ENCODE assay signal across 23 cellular contexts in the genomic region with DNA sequence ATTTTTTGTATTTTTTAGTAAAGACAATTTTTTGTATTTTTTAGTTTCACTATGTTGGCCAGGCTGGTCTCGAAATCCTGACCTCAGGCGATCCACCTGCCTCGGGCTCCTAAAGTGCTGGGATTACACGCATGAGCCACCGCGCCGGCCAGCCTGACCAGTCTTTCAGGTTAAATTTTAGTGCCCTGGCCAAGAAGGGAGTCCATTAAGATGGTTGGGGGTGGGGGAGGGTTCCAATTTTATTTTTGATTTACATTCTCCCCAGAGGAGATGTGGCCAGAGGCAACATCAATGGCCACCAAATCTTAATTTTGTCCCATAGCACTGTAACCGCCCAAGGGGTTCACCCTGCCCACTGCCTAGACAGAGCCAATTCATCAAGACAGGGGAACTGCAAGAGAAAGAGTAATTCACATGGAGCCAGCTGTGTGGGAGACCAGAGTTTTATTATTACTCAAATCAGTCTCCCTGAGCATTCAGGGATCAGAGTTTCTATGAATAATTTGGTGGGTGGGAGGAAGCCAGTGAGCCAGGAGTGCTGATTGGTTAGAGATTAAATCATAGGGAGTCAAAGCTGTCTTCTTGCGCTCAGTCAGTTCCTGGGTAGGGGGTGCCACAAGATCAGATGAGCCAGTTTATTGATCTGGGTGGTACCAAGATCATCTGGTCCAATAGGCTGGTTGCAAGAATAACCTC. TPM values are rescaled to one million over a fixed set of nuclear protein-coding genes. Genes with fewer than 3 reads are reported as not detected.
DNase-seq lines count a peak whose midpoint lies in the region; ATAC-seq and TF ChIP-seq lines count a peak whose summit lies in the region.
"Had no signal": no experiment of that assay in that cellular context is flagged by ENCODE, and none has a peak within 500 bp of the region (broad histone marks: within the 10 kb centered on the region; RNA-seq: fewer than 3 reads in every experiment).

No MANE protein-coding gene starts in this region.

- CTCF ChIA-PET in activated naive CD4-positive, alpha-beta T cell treated with anti-CD3 and anti-CD28 coated beads for 36 hours (lab: Charles Lee) = interaction anchor here (0.6 to 1.1 kb wide), 2 partner anchors 8 to 122 kb away, joined by 3 to 5 read pairs; no protein-coding TSS in a partner anchor

- H4K8ac ChIP-seq in H9 (replicated peaks; ENCODE audit: insufficient read length, low read depth, low read length) (no peak overlapping the region), mesendoderm (ENCODE audit: low read depth, low read length) (no peak overlapping the region)

- H3K27me3 Mint-ChIP-seq in activated naive CD4-positive, alpha-beta T cell treated with anti-CD3 and anti-CD28 coated beads for 36 hours (ENCODE audit: low read depth) = no peaks in the 10 kb centered on the region
- H3K27me3 Mint-ChIP-seq in H9 (ENCODE audit: low read depth) = no peaks in the 10 kb centered on the region
- no peaks in the 10 kb centered on the region for H3K27me3 Mint-ChIP-seq in activated T-helper 17 cell treated with anti-CD3 and anti-CD28 coated beads, Interleukin-2, amount 50 U/mL, for 72 hours
- H3K27me3 Mint-ChIP-seq in natural killer cell treated with Interleukin-12 subunit alpha and Interleukin-12 subunit beta and Interleukin-15 and Interleukin-18, amount 100 ng/mL, for 72 hours = no peaks in the 10 kb centered on the region
- H3K27me3 Mint-ChIP-seq: activated naive CD8-positive, alpha-beta T cell; central memory CD8-positive, alpha-beta T cell; stimulated activated naive CD8-positive, alpha-beta T cell treated with anti-CD3 and anti-CD28 coated beads, Interleukin-15, Interleukin-2, amounts not matched to agents 100 ng/mL and 50 ng/mL, for 24 hours had no signal

- peaks cover 15% of the 10 kb centered on the region for H3K36me3 Mint-ChIP-seq in activated naive CD4-positive, alpha-beta T cell treated with anti-CD3 and anti-CD28 coated beads for 36 hours (ENCODE audit: low read depth)
- H3K36me3 Mint-ChIP-seq in H9 (ENCODE audit: insufficient read depth in 1 of 3, low read depth in 3 of 3) = peaks cover 0 to 4% (median under 1%) of the 10 kb centered on the region in 3 experiments; a peak in 3 of 7 replicates
- H3K36me3 Mint-ChIP-seq in activated T-helper 17 cell treated with anti-CD3 and anti-CD28 coated beads, Interleukin-2, amount 50 U/mL, for 72 hours (ENCODE audit: low read depth) = no peaks in the 10 kb centered on the region
- no peaks in the 10 kb centered on the region for H3K36me3 Mint-ChIP-seq in natural killer cell treated with Interleukin-12 subunit alpha and Interleukin-12 subunit beta and Interleukin-15 and Interleukin-18, amount 100 ng/mL, for 72 hours

- H3K56ac ChIP-seq in H9 (ENCODE audit: insufficient read length, low read depth, low read length) (no peak overlapping the region), mesendoderm (ENCODE audit: low read length) (no peak overlapping the region)

- H2AK5ac ChIP-seq in H9 (ENCODE audit: insufficient read length, low read length) = no peak overlapping the region
- H2AK5ac ChIP-seq in mesendoderm (ENCODE audit: low read length) = no peak overlapping the region

- H3K36me3 ChIP-seq in mesendoderm (ENCODE audit: control insufficient read depth, insufficient read depth, low read length) (no peaks in the 10 kb centered on the region), breast epithelium (no peaks in the 10 kb centered on the region)
- H3K36me3 ChIP-seq: prostate gland had no signal

- H2BK120ac ChIP-seq in H9 (ENCODE audit: low read depth, low read length, poor library complexity, severe bottlenecking) = no peak overlapping the region
- no peak overlapping the region for H2BK120ac ChIP-seq in mesendoderm (ENCODE audit: low read depth, low read length)

- no peak overlapping the region for H3K4me3 Mint-ChIP-seq in activated naive CD4-positive, alpha-beta T cell treated with anti-CD3 and anti-CD28 coated beads for 36 hours
- H3K4me3 Mint-ChIP-seq in H9 = peak overlapping the region; percentile 36 to 63
- H3K4me3 Mint-ChIP-seq in activated T-helper 17 cell treated with anti-CD3 and anti-CD28 coated beads, Interleukin-2, amount 50 U/mL, for 72 hours = peak overlapping the region; percentile 6
- no peak overlapping the region for H3K4me3 Mint-ChIP-seq in natural killer cell treated with Interleukin-12 subunit alpha and Interleukin-12 subunit beta and Interleukin-15 and Interleukin-18, amount 100 ng/mL, for 72 hours
- H3K4me3 Mint-ChIP-seq: activated naive CD8-positive, alpha-beta T cell; central memory CD8-positive, alpha-beta T cell; stimulated activated naive CD8-positive, alpha-beta T cell treated with anti-CD3 and anti-CD28 coated beads, Interleukin-15, Interleukin-2, amounts not matched to agents 100 ng/mL and 50 ng/mL, for 24 hours; T-helper 1 cell treated with Interleukin-12 subunit alpha and Interleukin-12 subunit beta and Interleukin-4 antibody, amounts not matched to agents 30 μg/mL and 1 μg/mL, for 36 hours had no signal

- H3K27ac ChIP-seq in H9 (ENCODE audit: insufficient read length, low read depth, low read length) (no peak overlapping the region), mesendoderm (ENCODE audit: low read depth, low read length) (no peak overlapping the region), breast epithelium (no peak overlapping the region)
- H3K27ac ChIP-seq: BLaER1 treated with 17β-estradiol and CSF1 and Interleukin-3, amounts not matched to agents 10 nM and 100 nM; HL-60; prostate gland had no signal

- H3K4me2 ChIP-seq in H9 (ENCODE audit: insufficient read depth, insufficient read length, low read length) (peak overlapping the region; percentile 11), mesendoderm (ENCODE audit: low read length) (no peak overlapping the region)
- H3K4me2 ChIP-seq: BLaER1 treated with 17β-estradiol and CSF1 and Interleukin-3, amounts not matched to agents 10 nM and 100 nM had no signal

- peak; percentile 31 for DNase-seq in activated naive CD4-positive, alpha-beta T cell treated with anti-CD3 and anti-CD28 coated beads for 36 hours
- no peak for DNase-seq in activated naive CD4-positive, alpha-beta T cell treated with anti-CD3 and anti-CD28 coated beads, Interleukin-2, amount 50 U/mL, for 16 hours
- no peak for DNase-seq in H9
- DNase-seq in mesendoderm = peak; percentile 37
- no peak for DNase-seq in dermis blood vessel endothelial cell
- no peak for DNase-seq in natural killer cell treated with Interleukin-12 subunit alpha and Interleukin-12 subunit beta and Interleukin-15 and Interleukin-18, amount 100 ng/mL, for 72 hours (ENCODE audit: low spot score)
- DNase-seq in breast epithelium (ENCODE audit: low spot score in 2 of 2) = no peak
- DNase-seq: activated CD4-positive, alpha-beta T cell treated with anti-CD3 and anti-CD28 coated beads for 4 hours; activated CD8-positive, alpha-beta memory T cell treated with anti-CD3 and anti-CD28 coated beads, Interleukin-2, amount 50 U/mL, for 48 hours; HCEC 1CT; IMR-90; left cardiac atrium; NCI-H1105; NCI-H2029; NCI-H526 treated with DMSO at 0.1 percent for 48 hours had no signal

- peak; percentile 88 for ATAC-seq in activated T-helper 17 cell treated with anti-CD3 and anti-CD28 coated beads, Interleukin-2, amount 50 U/mL, for 72 hours (replicated peaks)
- ATAC-seq in natural killer cell treated with Interleukin-12 subunit alpha and Interleukin-12 subunit beta and Interleukin-15 and Interleukin-18, amount 100 ng/mL, for 72 hours = no peak
- ATAC-seq: left cardiac atrium had no signal

- H4K20me1 ChIP-seq in H9 (ENCODE audit: control insufficient read depth, insufficient read depth, insufficient read length) = no peaks in the 10 kb centered on the region

- WGBS in H9 (ENCODE audit: extremely low coverage, insufficient read length, low lambda C conversion rate) = no CpG with 5 or more reads among the region's 9 CpGs
- no CpG with 5 or more reads among the region's 9 CpGs for WGBS in mesendoderm (ENCODE audit: extremely low coverage, insufficient coverage, low lambda C conversion rate)

- H3K27me3 ChIP-seq in H9 (ENCODE audit: insufficient read depth, low read length) (no peaks in the 10 kb centered on the region), mesendoderm (ENCODE audit: insufficient read depth, low read length, poor library complexity) (no peaks in the 10 kb centered on the region), breast epithelium (no peaks in the 10 kb centered on the region)
- H3K27me3 ChIP-seq: BLaER1 treated with 17β-estradiol and CSF1 and Interleukin-3, amounts not matched to agents 10 nM and 100 nM had no signal

- H3K4me1 Mint-ChIP-seq in activated naive CD4-positive, alpha-beta T cell treated with anti-CD3 and anti-CD28 coated beads for 36 hours (ENCODE audit: low read depth) = peaks cover 36% of the 10 kb centered on the region
- H3K4me1 Mint-ChIP-seq in H9 = peaks cover 47 to 51% of the 10 kb centered on the region in 2 experiments
- H3K4me1 Mint-ChIP-seq in activated T-helper 17 cell treated with anti-CD3 and anti-CD28 coated beads, Interleukin-2, amount 50 U/mL, for 72 hours = peaks cover 21% of the 10 kb centered on the region
- peaks cover 23 to 24% of the 10 kb centered on the region in 2 donors for H3K4me1 Mint-ChIP-seq in natural killer cell treated with Interleukin-12 subunit alpha and Interleukin-12 subunit beta and Interleukin-15 and Interleukin-18, amount 100 ng/mL, for 72 hours (ENCODE audit: low read depth in 2 of 2)

- no peak overlapping the region for H3K27ac Mint-ChIP-seq in activated naive CD4-positive, alpha-beta T cell treated with anti-CD3 and anti-CD28 coated beads for 36 hours
- H3K27ac Mint-ChIP-seq in H9 = peak overlapping the region; percentile 40 to 91 (median 83)
- peak overlapping the region; percentile 36 for H3K27ac Mint-ChIP-seq in activated T-helper 17 cell treated with anti-CD3 and anti-CD28 coated beads, Interleukin-2, amount 50 U/mL, for 72 hours
- H3K27ac Mint-ChIP-seq in natural killer cell treated with Interleukin-12 subunit alpha and Interleukin-12 subunit beta and Interleukin-15 and Interleukin-18, amount 100 ng/mL, for 72 hours = no peak overlapping the region
- H3K27ac Mint-ChIP-seq: stimulated activated naive CD8-positive, alpha-beta T cell treated with anti-CD3 and anti-CD28 coated beads, Interleukin-15, Interleukin-2, amounts not matched to agents 100 ng/mL and 50 ng/mL, for 24 hours; T-helper 1 cell treated with Interleukin-12 subunit alpha and Interleukin-12 subunit beta and Interleukin-4 antibody, amounts not matched to agents 30 μg/mL and 1 μg/mL, for 36 hours had no signal

- no peak overlapping the region for H4K91ac ChIP-seq in H9 (ENCODE audit: insufficient read length, low read depth, low read length)

- H2BK5ac ChIP-seq in H9 (ENCODE audit: insufficient read length, low read length) = no peak overlapping the region
- no peak overlapping the region for H2BK5ac ChIP-seq in mesendoderm (ENCODE audit: low read length)

- H3K4me3 ChIP-seq in mesendoderm (ENCODE audit: low read length) = no peak overlapping the region
- no peak overlapping the region for H3K4me3 ChIP-seq in breast epithelium
- H3K4me3 ChIP-seq: BLaER1 treated with 17β-estradiol and CSF1 and Interleukin-3, amounts not matched to agents 10 nM and 100 nM; prostate gland had no signal

- TF ChIP-seq CTCF in H9 (conservative IDR thresholded peaks at IDR 0.05) (no peak), breast epithelium (IDR thresholded peaks at IDR 0.05) (no peak)

- H2BK15ac ChIP-seq in H9 (ENCODE audit: low read depth, low read length) = no peak overlapping the region
- no peak overlapping the region for H2BK15ac ChIP-seq in mesendoderm (replicated peaks; ENCODE audit: low read depth)

- no peak overlapping the region for H3T11ph ChIP-seq in H9 (ENCODE audit: low read length)

- H3K9ac ChIP-seq in H9 (ENCODE audit: extremely low read depth, insufficient read length, low read length) (no peak overlapping the region), mesendoderm (ENCODE audit: low read length) (no peak overlapping the region)
- H3K9ac ChIP-seq: BLaER1 treated with 17β-estradiol and CSF1 and Interleukin-3, amounts not matched to agents 10 nM and 100 nM had no signal

- H3K18ac ChIP-seq in H9 (ENCODE audit: insufficient read length, low read depth, low read length) (no peak overlapping the region), mesendoderm (ENCODE audit: low read length) (no peak overlapping the region)

- no peak overlapping the region for H3K14ac ChIP-seq in H9 (ENCODE audit: insufficient read depth, low read length)

- H3K4ac ChIP-seq in H9 (ENCODE audit: low read depth, low read length) (no peak overlapping the region), mesendoderm (ENCODE audit: low read depth, low read length) (peak overlapping the region; percentile 3)

- no peak overlapping the region for H4K5ac ChIP-seq in H9 (ENCODE audit: insufficient read length, low read depth, low read length)
- no peak overlapping the region for H4K5ac ChIP-seq in mesendoderm (ENCODE audit: low read length)

- H3K9me3 ChIP-seq in H9 (ENCODE audit: control insufficient read depth, low read depth, low read length) (no peaks in the 10 kb centered on the region), breast epithelium (no peaks in the 10 kb centered on the region)
- H3K9me3 ChIP-seq: prostate gland had no signal

- H2BK12ac ChIP-seq in H9 (ENCODE audit: insufficient read length, low read depth, low read length) = no peak overlapping the region

- H3K9me3 Mint-ChIP-seq in activated naive CD4-positive, alpha-beta T cell treated with anti-CD3 and anti-CD28 coated beads for 36 hours = no peaks in the 10 kb centered on the region
- no peaks in the 10 kb centered on the region for H3K9me3 Mint-ChIP-seq in H9
- H3K9me3 Mint-ChIP-seq in activated T-helper 17 cell treated with anti-CD3 and anti-CD28 coated beads, Interleukin-2, amount 50 U/mL, for 72 hours = no peaks in the 10 kb centered on the region
- no peaks in the 10 kb centered on the region for H3K9me3 Mint-ChIP-seq in natural killer cell treated with Interleukin-12 subunit alpha and Interleukin-12 subunit beta and Interleukin-15 and Interleukin-18, amount 100 ng/mL, for 72 hours
- H3K9me3 Mint-ChIP-seq: central memory CD8-positive, alpha-beta T cell; stimulated activated naive CD8-positive, alpha-beta T cell treated with anti-CD3 and anti-CD28 coated beads, Interleukin-15, Interleukin-2, amounts not matched to agents 100 ng/mL and 50 ng/mL, for 24 hours; T-helper 1 cell treated with Interleukin-12 subunit alpha and Interleukin-12 subunit beta and Interleukin-4 antibody, amounts not matched to agents 30 μg/mL and 1 μg/mL, for 36 hours had no signal

- intact Hi-C loops in activated naive CD4-positive, alpha-beta T cell treated with anti-CD3 and anti-CD28 coated beads for 36 hours (cut with micrococcal nuclease) = no loop called here
- intact Hi-C loops in breast epithelium (cut with DNase I; ENCODE audit: low total_unique reads) = no loop called here

- no peak for TF ChIP-seq POLR2A in breast epithelium (IDR thresholded peaks at IDR 0.05)

- no peak overlapping the region for H2BK20ac ChIP-seq in H9 (ENCODE audit: low read depth, low read length, poor library complexity, severe bottlenecking)

- H3K23me2 ChIP-seq in H9 (ENCODE audit: insufficient read length, low read depth, low read length, poor library complexity, severe bottlenecking) = no peaks in the 10 kb centered on the region

- no peak overlapping the region for H3K23ac ChIP-seq in H9 (ENCODE audit: insufficient read length, low read depth, low read length)
- no peak overlapping the region for H3K23ac ChIP-seq in mesendoderm (ENCODE audit: low read length)

- H2AFZ ChIP-seq in H9 (ENCODE audit: low read length) = no peak overlapping the region

- H3K79me2 ChIP-seq in H9 (ENCODE audit: insufficient read depth, low read length) (peaks cover 21% of the 10 kb centered on the region; the same call in 1 of the 2 replicates), mesendoderm (ENCODE audit: control insufficient read depth, insufficient read depth, low read length) (peaks cover 45% of the 10 kb centered on the region)

- H3K79me1 ChIP-seq in H9 (ENCODE audit: insufficient read depth, low read depth, low read length, poor library complexity, severe bottlenecking) = peaks cover 3% of the 10 kb centered on the region
- H3K79me1 ChIP-seq in mesendoderm (ENCODE audit: low read length) = peaks cover 5% of the 10 kb centered on the region

- H3K4me1 ChIP-seq in H9 (ENCODE audit: insufficient read depth, low read length) (no peaks in the 10 kb centered on the region; the same call in 1 of the 2 replicates), mesendoderm (ENCODE audit: control insufficient read depth, low read depth, low read length) (peaks cover 3% of the 10 kb centered on the region), breast epithelium (no peaks in the 10 kb centered on the region)
- H3K4me1 ChIP-seq: BLaER1 treated with 17β-estradiol and CSF1 and Interleukin-3, amounts not matched to agents 10 nM and 100 nM; prostate gland had no signal

RNA-seq across cellular contexts. Expression of a gene that starts 24.7 kb away (rescaled TPM):
- 100 to 1,000 TPM; 168 to 190 TPM for total RNA-seq in activated naive CD4-positive, alpha-beta T cell treated with anti-CD3 and anti-CD28 coated beads for 36 hours
- total RNA-seq in H9 (2021) (326 and 330 TPM in 2 replicates), dermis blood vessel endothelial cell (74.4 and 84.8 TPM in 2 replicates), breast epithelium (100 to 1,000 TPM; 109 to 150 (median 118) TPM)
- 100 to 1,000 TPM; 116 to 195 TPM for total RNA-seq in activated T-helper 17 cell treated with anti-CD3 and anti-CD28 coated beads, Interleukin-2, amount 50 U/mL, for 72 hours
- polyA plus RNA-seq in mesendoderm (2013, experiment 1 of 2) = 1,122 TPM
- polyA plus RNA-seq in mesendoderm (2013, experiment 2 of 2) = 1,116 TPM
- 100 to 1,000 TPM in 1 of 2 donors, 10 to 100 TPM in 1; 90.3 to 113 TPM for total RNA-seq in natural killer cell treated with Interleukin-12 subunit alpha and Interleukin-12 subunit beta and Interleukin-15 and Interleukin-18, amount 100 ng/mL, for 72 hours

Comparison
In these comparisons a context has a peak if more than half of its experiments do, and no peak if none do; other contexts are left out.
1. DNase-seq: peak in activated naive CD4-positive, alpha-beta T cell treated with anti-CD3 and anti-CD28 coated beads for 36 hours (single experiment) and mesendoderm (single experiment); none in activated naive CD4-positive, alpha-beta T cell treated with anti-CD3 and anti-CD28 coated beads, Interleukin-2, amount 50 U/mL, for 16 hours (single experiment), H9 (single experiment), dermis blood vessel endothelial cell (single experiment), natural killer cell treated with Interleukin-12 subunit alpha and Interleukin-12 subunit beta and Interleukin-15 and Interleukin-18, amount 100 ng/mL, for 72 hours (single experiment) and breast epithelium (0 of 2).
2. H3K27ac Mint-ChIP-seq: peak in H9 (3 of 3) and activated T-helper 17 cell treated with anti-CD3 and anti-CD28 coated beads, Interleukin-2, amount 50 U/mL, for 72 hours (single experiment); none in activated naive CD4-positive, alpha-beta T cell treated with anti-CD3 and anti-CD28 coated beads for 36 hours (single experiment) and natural killer cell treated with Interleukin-12 subunit alpha and Interleukin-12 subunit beta and Interleukin-15 and Interleukin-18, amount 100 ng/mL, for 72 hours (0 of 2).
3. H3K4me3 Mint-ChIP-seq: peak in H9 (2 of 2) and activated T-helper 17 cell treated with anti-CD3 and anti-CD28 coated beads, Interleukin-2, amount 50 U/mL, for 72 hours (single experiment); none in activated naive CD4-positive, alpha-beta T cell treated with anti-CD3 and anti-CD28 coated beads for 36 hours (single experiment) and natural killer cell treated with Interleukin-12 subunit alpha and Interleukin-12 subunit beta and Interleukin-15 and Interleukin-18, amount 100 ng/mL, for 72 hours (single experiment).